ENCODE assay signal across 1 cellular context in genomic region chr1:188941986-188942385, GRCh38.
TF ChIP-seq lines count a peak whose summit lies in the region.

No MANE protein-coding gene starts in this region.

TF ChIP-seq in GM23338, 12 proteins besides CTCF, POLR2A, EP300 and RAD21 (continued from another document):
- TF ChIP-seq ZNF462 (CRISPR knock-in tag; IDR thresholded peaks at IDR 0.05) (no peak), NANOG (IDR thresholded peaks at IDR 0.05; ENCODE audit: borderline replicate concordance) (no peak), EZH2 (IDR thresholded peaks at IDR 0.05; ENCODE audit: low read depth, unreplicated experiment) (no peak), ZNF331 (CRISPR knock-in tag; IDR thresholded peaks at IDR 0.05; ENCODE audit: low read depth) (no peak), ZNF114 (CRISPR knock-in tag; IDR thresholded peaks at IDR 0.05) (no peak), CREB1 (CRISPR knock-in tag; IDR thresholded peaks at IDR 0.05; ENCODE audit: low read depth) (no peak), JUNB (IDR thresholded peaks at IDR 0.05; ENCODE audit: unreplicated experiment) (no peak)
- TF ChIP-seq, protein P1, sequence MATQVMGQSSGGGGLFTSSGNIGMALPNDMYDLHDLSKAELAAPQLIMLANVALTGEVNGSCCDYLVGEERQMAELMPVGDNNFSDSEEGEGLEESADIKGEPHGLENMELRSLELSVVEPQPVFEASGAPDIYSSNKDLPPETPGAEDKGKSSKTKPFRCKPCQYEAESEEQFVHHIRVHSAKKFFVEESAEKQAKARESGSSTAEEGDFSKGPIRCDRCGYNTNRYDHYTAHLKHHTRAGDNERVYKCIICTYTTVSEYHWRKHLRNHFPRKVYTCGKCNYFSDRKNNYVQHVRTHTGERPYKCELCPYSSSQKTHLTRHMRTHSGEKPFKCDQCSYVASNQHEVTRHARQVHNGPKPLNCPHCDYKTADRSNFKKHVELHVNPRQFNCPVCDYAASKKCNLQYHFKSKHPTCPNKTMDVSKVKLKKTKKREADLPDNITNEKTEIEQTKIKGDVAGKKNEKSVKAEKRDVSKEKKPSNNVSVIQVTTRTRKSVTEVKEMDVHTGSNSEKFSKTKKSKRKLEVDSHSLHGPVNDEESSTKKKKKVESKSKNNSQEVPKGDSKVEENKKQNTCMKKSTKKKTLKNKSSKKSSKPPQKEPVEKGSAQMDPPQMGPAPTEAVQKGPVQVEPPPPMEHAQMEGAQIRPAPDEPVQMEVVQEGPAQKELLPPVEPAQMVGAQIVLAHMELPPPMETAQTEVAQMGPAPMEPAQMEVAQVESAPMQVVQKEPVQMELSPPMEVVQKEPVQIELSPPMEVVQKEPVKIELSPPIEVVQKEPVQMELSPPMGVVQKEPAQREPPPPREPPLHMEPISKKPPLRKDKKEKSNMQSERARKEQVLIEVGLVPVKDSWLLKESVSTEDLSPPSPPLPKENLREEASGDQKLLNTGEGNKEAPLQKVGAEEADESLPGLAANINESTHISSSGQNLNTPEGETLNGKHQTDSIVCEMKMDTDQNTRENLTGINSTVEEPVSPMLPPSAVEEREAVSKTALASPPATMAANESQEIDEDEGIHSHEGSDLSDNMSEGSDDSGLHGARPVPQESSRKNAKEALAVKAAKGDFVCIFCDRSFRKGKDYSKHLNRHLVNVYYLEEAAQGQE (IDR thresholded peaks at IDR 0.05; ENCODE audit: unreplicated experiment): no peak
